In the genomic region with DNA sequence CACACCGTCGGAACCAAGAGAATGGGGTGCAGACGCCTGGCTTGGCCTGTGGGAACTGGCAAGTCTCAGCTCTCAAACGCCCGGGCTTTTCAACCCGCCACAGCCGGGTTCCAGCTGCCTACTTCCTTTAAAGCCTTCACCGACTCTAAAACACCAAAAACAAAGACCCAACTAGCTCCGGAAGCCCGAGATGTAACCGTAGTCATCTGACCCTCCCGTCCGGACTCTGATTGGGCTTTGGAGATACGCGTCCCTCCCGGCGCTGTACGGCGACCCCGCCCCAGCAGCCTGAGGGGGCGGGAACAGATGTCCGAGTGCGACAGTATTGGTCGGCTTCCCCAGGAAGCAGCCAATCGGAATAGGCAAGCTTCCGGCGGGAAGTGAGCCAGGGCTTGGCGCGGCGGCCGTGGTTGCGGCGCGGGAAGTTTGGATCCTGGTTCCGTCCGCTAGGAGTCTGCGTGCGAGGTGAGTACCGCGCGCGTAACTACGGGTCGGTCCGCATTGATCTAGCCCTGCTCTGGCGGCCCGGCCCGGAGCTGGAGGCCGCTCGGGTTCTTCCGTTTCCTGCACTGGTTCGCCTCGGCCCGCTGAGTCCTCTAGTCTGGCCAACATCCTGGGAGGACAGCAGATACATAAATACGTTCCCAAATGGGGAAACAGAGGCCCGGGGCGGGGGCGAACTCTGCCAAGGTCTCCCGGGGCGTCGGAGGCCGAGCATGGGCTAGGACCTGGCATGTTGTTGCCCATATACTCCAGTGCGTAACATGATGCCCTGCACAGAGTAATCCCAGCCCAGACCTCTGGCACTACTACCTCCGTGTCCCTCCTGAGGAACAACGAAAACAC, we compare ENCODE assay signal across 8 cellular contexts. TPM values are rescaled to one million over a fixed set of nuclear protein-coding genes. Genes with fewer than 3 reads are reported as not detected.
A peak's percentile ranks its signal among the peaks of the same experiment; 100 is the strongest.
DNase-seq lines count a peak whose midpoint lies in the region; ATAC-seq and TF ChIP-seq lines count a peak whose summit lies in the region.

Gene BLM (plus strand): TSS at position 371 of the 846 bp plus-strand sequence. CDS start 30,047 bp downstream, outside the sequence.

- peak within 1 kb of the TSS; percentile 46 for H3K4me3 ChIP-seq in mucosa of descending colon

- TF ChIP-seq CTCF in mucosa of descending colon (IDR thresholded peaks at IDR 0.05) = peak; percentile 14

- H3K4me3 Mint-ChIP-seq in IgD-negative memory B cell = peak within 1 kb of the TSS; percentile 95 to 99 (median 98)

- H3K4me1 Mint-ChIP-seq in IgD-negative memory B cell = peaks cover 18 to 25% (median 19%) of the 10 kb centered on the region in 3 donors

- H3K27me3 Mint-ChIP-seq in IgD-negative memory B cell = no peaks in the 10 kb centered on the region

- peak within 1 kb of the TSS; percentile 88 to 96 (median 96) for H3K27ac Mint-ChIP-seq in IgD-negative memory B cell

- peak within 1 kb of the TSS; percentile 65 for H3K27ac ChIP-seq in epithelial cell of prostate

- DNase-seq in DMS153 treated with DMSO at 0.1 percent for 48 hours (lab: John Stamatoyannopoulos, UW; ENCODE audit: unreplicated experiment) (peak; percentile 42), OCI-M2 (lab: John Stamatoyannopoulos, UW; ENCODE audit: unreplicated experiment) (peak; percentile 36), activated T-cell treated with anti-CD3 and anti-CD28 coated beads for 4 hours (peak; percentile 89), epithelial cell of prostate (ENCODE audit: low read depth, low spot score) (peak; percentile 80), mucosa of descending colon (peak; percentile 96 to 97 (median 96))
- peak; percentile 90 for DNase-seq in stimulated activated CD8-positive, alpha-beta memory T cell treated with anti-CD3 and anti-CD28 coated beads, Interleukin-4, amount 100 ng/mL, for 24 hours (ENCODE audit: low read depth)

- peaks cover 4% of the 10 kb centered on the region for H3K36me3 Mint-ChIP-seq in IgD-negative memory B cell

- H3K36me3 ChIP-seq in mucosa of descending colon (ENCODE audit: low read depth) = no peaks in the 10 kb centered on the region

- no peaks in the 10 kb centered on the region for H3K9me3 Mint-ChIP-seq in IgD-negative memory B cell

- intact Hi-C loops in mucosa of descending colon (cut with DNase I, micrococcal nuclease) = loop anchor here in 1 of 2 donors (10.0 kb wide), 1 partner anchor 158 kb away; no protein-coding TSS in a partner anchor

- H3K9me3 ChIP-seq in mucosa of descending colon = no peaks in the 10 kb centered on the region

- ATAC-seq in GM21529 (IDR thresholded peaks at IDR 0.05; ENCODE audit: unreplicated experiment) (peak; percentile 99), mucosa of descending colon (peak; percentile 100)

- H3K4me1 ChIP-seq in mucosa of descending colon (ENCODE audit: low read depth) = peaks cover 12% of the 10 kb centered on the region

RNA-seq across cellular contexts. Expression of gene BLM, which starts in this region (rescaled TPM):
- polyA plus RNA-seq in IgD-negative memory B cell = 14.4 TPM
- 1 to 10 TPM; 2.9 to 7.2 (median 4.1) TPM for total RNA-seq in mucosa of descending colon

Comparison
In these comparisons a context has a peak if more than half of its experiments do, and no peak if none do; other contexts are left out.
1. Peak in every context shown above with its lines: DNase-seq, ATAC-seq, H3K4me3 ChIP-seq and H3K27ac ChIP-seq.
2. DNase-seq: peak in every context shown above with its lines; median percentile 96 in mucosa of descending colon; 90 in stimulated activated CD8-positive, alpha-beta memory T cell treated with anti-CD3 and anti-CD28 coated beads, Interleukin-4, amount 100 ng/mL, for 24 hours; 89 in activated T-cell treated with anti-CD3 and anti-CD28 coated beads for 4 hours; 80 in epithelial cell of prostate; 42 in DMS153 treated with DMSO at 0.1 percent for 48 hours; 36 in OCI-M2.